Comparison of ENCODE assay signal across 1 cellular context in the genomic region with DNA sequence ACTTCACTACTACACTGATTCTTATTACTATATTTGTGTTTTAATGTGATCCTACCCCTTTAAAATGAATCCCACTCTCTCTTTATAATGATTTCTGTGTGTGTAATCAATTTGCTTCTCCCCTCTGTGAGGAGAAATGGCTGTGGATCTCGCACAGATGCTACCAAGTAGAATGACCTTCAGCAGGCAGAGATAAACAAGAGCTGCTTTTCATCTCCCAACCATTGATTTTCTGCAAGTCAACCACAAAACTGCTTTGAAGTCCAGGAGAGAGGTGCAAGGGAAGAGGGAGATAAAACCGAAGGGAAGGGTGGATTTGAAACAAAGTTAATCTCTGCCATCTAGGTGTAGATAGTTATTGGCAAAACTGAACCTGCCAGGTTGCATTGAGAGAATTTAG.
TF ChIP-seq lines count a peak whose summit lies in the region.

No MANE protein-coding gene starts in this region.

TF ChIP-seq in HepG2, 621 proteins besides CTCF, POLR2A, EP300 and RAD21 (continued from another document and continues in another):
- TF ChIP-seq ZNF121 (CRISPR knock-in tag; IDR thresholded peaks at IDR 0.05) (0 out of 2 replicates have a peak, but pooled peaks have one; percentile 23), CBX2 (IDR thresholded peaks at IDR 0.05; ENCODE audit: low read depth, low read length) (no peak), CBX2 (CRISPR knock-in tag; IDR thresholded peaks at IDR 0.05; ENCODE audit: low read depth) (no peak), ARID3A (IDR thresholded peaks at IDR 0.05; ENCODE audit: low read depth, low read length) (peak; percentile 98), SIX1 (CRISPR knock-in tag; IDR thresholded peaks at IDR 0.05; ENCODE audit: borderline replicate concordance) (peak; percentile 52; the same call in 1 of the 2 replicates), KDM6A (CRISPR knock-in tag; IDR thresholded peaks at IDR 0.05; ENCODE audit: low read depth) (0 out of 2 replicates have a peak, but pooled peaks have one; percentile 51), ZMAT3 (CRISPR knock-in tag; conservative IDR thresholded peaks at IDR 0.05) (no peak), IKZF1 (IDR thresholded peaks at IDR 0.05) (no peak), ZNF441 (CRISPR knock-in tag; IDR thresholded peaks at IDR 0.05; ENCODE audit: borderline replicate concordance) (peak; percentile 90), ZNF589 (CRISPR knock-in tag; conservative IDR thresholded peaks at IDR 0.05) (peak; percentile 57; the same call in 1 of the 2 replicates), TBX3 (IDR thresholded peaks at IDR 0.05; ENCODE audit: borderline replicate concordance) (peak; percentile 93), ZNF367 (CRISPR knock-in tag; IDR thresholded peaks at IDR 0.05; ENCODE audit: borderline replicate concordance) (no peak), ZNF12 (CRISPR knock-in tag; IDR thresholded peaks at IDR 0.05) (peak; percentile 60; the same call in 1 of the 2 replicates), AKNA (CRISPR knock-in tag; IDR thresholded peaks at IDR 0.05; ENCODE audit: borderline replicate concordance) (no peak), DMAP1 (CRISPR knock-in tag; IDR thresholded peaks at IDR 0.05) (0 out of 2 replicates have a peak, but pooled peaks have one; percentile 47), DMTF1 (CRISPR knock-in tag; IDR thresholded peaks at IDR 0.05) (no peak), TOE1 (CRISPR knock-in tag; IDR thresholded peaks at IDR 0.05) (no peak), SOX6 (IDR thresholded peaks at IDR 0.05) (no peak), SOX6 (CRISPR knock-in tag; IDR thresholded peaks at IDR 0.05) (peak; percentile 84), SALL1 (CRISPR knock-in tag; IDR thresholded peaks at IDR 0.05) (peak; percentile 92; the same call in 1 of the 2 replicates), ATRX (CRISPR knock-in tag; IDR thresholded peaks at IDR 0.05; ENCODE audit: borderline replicate concordance) (no peak), EHMT2 (IDR thresholded peaks at IDR 0.05; ENCODE audit: borderline replicate concordance, low read depth, low read length) (peak; percentile 80; the same call in 1 of the 2 replicates), NCOA5 (CRISPR knock-in tag; IDR thresholded peaks at IDR 0.05) (no peak), ZNF75D (CRISPR knock-in tag; IDR thresholded peaks at IDR 0.05; ENCODE audit: borderline replicate concordance) (no peak), ZNF276 (CRISPR knock-in tag; IDR thresholded peaks at IDR 0.05; ENCODE audit: low read depth) (no peak), CEBPB (IDR thresholded peaks at IDR 0.05; ENCODE audit: borderline replicate concordance, low read depth, low read length) (no peak), KLF11 (CRISPR knock-in tag; IDR thresholded peaks at IDR 0.05) (no peak), TBX2 (CRISPR knock-in tag; IDR thresholded peaks at IDR 0.05; ENCODE audit: borderline replicate concordance) (peak; percentile 96), TARDBP (CRISPR knock-in tag; IDR thresholded peaks at IDR 0.05) (peak; percentile 94), NFE2L2 (IDR thresholded peaks at IDR 0.05; ENCODE audit: low read length) (no peak), ZNF225 (CRISPR knock-in tag; IDR thresholded peaks at IDR 0.05) (no peak), ZNF775 (CRISPR knock-in tag; IDR thresholded peaks at IDR 0.05; ENCODE audit: borderline replicate concordance) (peak; percentile 99), ARHGAP35 (CRISPR knock-in tag; IDR thresholded peaks at IDR 0.05; ENCODE audit: borderline replicate concordance) (no peak)
- TF ChIP-seq, protein P1, sequence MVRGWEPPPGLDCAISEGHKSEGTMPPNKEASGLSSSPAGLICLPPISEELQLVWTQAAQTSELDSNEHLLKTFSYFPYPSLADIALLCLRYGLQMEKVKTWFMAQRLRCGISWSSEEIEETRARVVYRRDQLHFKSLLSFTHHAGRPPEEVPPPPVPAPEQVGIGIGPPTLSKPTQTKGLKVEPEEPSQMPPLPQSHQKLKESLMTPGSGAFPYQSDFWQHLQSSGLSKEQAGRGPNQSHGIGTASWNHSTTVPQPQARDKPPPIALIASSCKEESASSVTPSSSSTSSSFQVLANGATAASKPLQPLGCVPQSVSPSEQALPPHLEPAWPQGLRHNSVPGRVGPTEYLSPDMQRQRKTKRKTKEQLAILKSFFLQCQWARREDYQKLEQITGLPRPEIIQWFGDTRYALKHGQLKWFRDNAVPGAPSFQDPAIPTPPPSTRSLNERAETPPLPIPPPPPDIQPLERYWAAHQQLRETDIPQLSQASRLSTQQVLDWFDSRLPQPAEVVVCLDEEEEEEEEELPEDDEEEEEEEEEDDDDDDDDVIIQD (CRISPR knock-in tag; IDR thresholded peaks at IDR 0.05; ENCODE audit: low read depth): peak; percentile 97
- TF ChIP-seq, protein P2, sequence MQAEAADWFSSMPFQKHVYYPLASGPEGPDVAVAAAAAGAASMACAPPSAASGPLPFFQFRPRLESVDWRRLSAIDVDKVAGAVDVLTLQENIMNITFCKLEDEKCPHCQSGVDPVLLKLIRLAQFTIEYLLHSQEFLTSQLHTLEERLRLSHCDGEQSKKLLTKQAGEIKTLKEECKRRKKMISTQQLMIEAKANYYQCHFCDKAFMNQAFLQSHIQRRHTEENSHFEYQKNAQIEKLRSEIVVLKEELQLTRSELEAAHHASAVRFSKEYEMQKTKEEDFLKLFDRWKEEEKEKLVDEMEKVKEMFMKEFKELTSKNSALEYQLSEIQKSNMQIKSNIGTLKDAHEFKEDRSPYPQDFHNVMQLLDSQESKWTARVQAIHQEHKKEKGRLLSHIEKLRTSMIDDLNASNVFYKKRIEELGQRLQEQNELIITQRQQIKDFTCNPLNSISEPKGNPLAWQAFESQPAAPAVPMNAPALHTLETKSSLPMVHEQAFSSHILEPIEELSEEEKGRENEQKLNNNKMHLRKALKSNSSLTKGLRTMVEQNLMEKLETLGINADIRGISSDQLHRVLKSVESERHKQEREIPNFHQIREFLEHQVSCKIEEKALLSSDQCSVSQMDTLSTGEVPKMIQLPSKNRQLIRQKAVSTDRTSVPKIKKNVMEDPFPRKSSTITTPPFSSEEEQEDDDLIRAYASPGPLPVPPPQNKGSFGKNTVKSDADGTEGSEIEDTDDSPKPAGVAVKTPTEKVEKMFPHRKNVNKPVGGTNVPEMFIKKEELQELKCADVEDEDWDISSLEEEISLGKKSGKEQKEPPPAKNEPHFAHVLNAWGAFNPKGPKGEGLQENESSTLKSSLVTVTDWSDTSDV (CRISPR knock-in tag; IDR thresholded peaks at IDR 0.05): no peak
- TF ChIP-seq, protein P3, sequence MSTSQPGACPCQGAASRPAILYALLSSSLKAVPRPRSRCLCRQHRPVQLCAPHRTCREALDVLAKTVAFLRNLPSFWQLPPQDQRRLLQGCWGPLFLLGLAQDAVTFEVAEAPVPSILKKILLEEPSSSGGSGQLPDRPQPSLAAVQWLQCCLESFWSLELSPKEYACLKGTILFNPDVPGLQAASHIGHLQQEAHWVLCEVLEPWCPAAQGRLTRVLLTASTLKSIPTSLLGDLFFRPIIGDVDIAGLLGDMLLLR (CRISPR knock-in tag; IDR thresholded peaks at IDR 0.05): no peak
- TF ChIP-seq, protein P4, sequence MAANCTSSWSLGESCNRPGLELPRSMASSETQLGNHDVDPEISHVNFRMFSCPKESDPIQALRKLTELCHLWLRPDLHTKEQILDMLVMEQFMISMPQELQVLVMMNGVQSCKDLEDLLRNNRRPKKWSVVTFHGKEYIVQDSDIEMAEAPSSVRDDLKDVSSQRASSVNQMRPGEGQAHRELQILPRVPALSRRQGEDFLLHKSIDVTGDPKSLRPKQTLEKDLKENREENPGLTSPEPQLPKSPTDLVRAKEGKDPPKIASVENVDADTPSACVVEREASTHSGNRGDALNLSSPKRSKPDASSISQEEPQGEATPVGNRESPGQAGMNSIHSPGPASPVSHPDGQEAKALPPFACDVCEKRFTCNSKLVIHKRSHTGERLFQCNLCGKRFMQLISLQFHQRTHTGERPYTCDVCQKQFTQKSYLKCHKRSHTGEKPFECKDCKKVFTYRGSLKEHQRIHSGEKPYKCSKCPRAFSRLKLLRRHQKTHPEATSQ (CRISPR knock-in tag; IDR thresholded peaks at IDR 0.05; ENCODE audit: borderline replicate concordance): peak; percentile 91; the same call in 1 of the 2 replicates
